In the genomic region with DNA sequence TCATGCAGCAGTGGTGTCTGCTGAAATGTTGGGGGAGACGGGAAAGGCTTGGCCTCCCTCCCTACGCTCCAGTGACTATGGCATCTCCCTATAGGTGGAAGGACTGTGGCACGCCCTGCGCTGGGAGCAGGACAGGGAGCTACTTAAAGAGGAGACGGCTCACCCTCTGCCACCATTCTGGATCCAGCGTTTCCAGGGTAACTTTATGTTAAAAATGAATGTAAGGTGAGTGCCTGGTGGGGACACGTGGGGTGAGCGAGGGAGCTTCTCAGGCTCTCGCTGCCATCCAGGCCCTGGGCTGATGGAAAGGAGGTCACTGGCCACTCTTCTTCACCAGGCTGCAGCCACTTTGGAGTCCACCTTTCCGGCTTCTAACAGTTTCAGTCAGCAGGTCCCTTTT, we compare ENCODE assay signal across 28 cellular contexts. TPM values are rescaled to one million over a fixed set of nuclear protein-coding genes. Genes with fewer than 3 reads are reported as not detected.
DNase-seq lines count a peak whose midpoint lies in the region; ATAC-seq and TF ChIP-seq lines count a peak whose summit lies in the region.
"Had no signal": no experiment of that assay in that cellular context is flagged by ENCODE, and none has a peak within 500 bp of the region (broad histone marks: within the 10 kb centered on the region; RNA-seq: fewer than 3 reads in every experiment).

No MANE protein-coding gene starts in this region.

- H4K8ac ChIP-seq in neuronal stem cell (ENCODE audit: low read depth, low read length) = peak overlapping the region; percentile 49

- no peak overlapping the region for H3K4ac ChIP-seq in neuronal stem cell (ENCODE audit: low read length)

- no peak overlapping the region for H2BK12ac ChIP-seq in neuronal stem cell (ENCODE audit: low read length)

- no peaks in the 10 kb centered on the region for H3K79me1 ChIP-seq in neuronal stem cell (ENCODE audit: low read depth, low read length)

- no peaks in the 10 kb centered on the region for H3K4me1 Mint-ChIP-seq in type B pancreatic cell (ENCODE audit: unreplicated experiment)
- H3K4me1 Mint-ChIP-seq in activated CD4-positive, alpha-beta memory T cell treated with anti-CD3 and anti-CD28 coated beads for 36 hours (ENCODE audit: low read depth) = no peaks in the 10 kb centered on the region
- H3K4me1 Mint-ChIP-seq: CD14-positive monocyte; CD4-positive, alpha-beta memory T cell; CD4-positive, CD25-positive, alpha-beta regulatory T cell; CD8-positive, alpha-beta memory T cell had no signal

- H3K4me3 ChIP-seq in neuronal stem cell (ENCODE audit: low read length in 2 of 2) (no peak overlapping the region), right cardiac atrium (ENCODE audit: low read length) (no peak overlapping the region), left lung (no peak overlapping the region)
- H3K4me3 ChIP-seq: BLaER1, GM12878 had no signal

- H2BK5ac ChIP-seq in neuronal stem cell (ENCODE audit: low read length) = no peak overlapping the region

- H2BK120ac ChIP-seq in neuronal stem cell (ENCODE audit: low read depth, low read length) = no peak overlapping the region

- H2BK15ac ChIP-seq in neuronal stem cell (ENCODE audit: low read length) = no peak overlapping the region

- no peak overlapping the region for H3K18ac ChIP-seq in neuronal stem cell (ENCODE audit: low read length)

- H3K9me3 ChIP-seq in neuronal stem cell (replicated peaks in 1 of 2; ENCODE audit: control insufficient read depth in 2 of 2, insufficient read depth in 1 of 2, low read depth in 1 of 2, low read length in 2 of 2) = peaks cover 0 to 1% of the 10 kb centered on the region in 2 donors
- H3K9me3 ChIP-seq in right cardiac atrium (ENCODE audit: control insufficient read depth, low read length) = no peaks in the 10 kb centered on the region
- H3K9me3 ChIP-seq in left lung = no peaks in the 10 kb centered on the region
- H3K9me3 ChIP-seq: BLaER1 had no signal

- H3K4me2 ChIP-seq in neuronal stem cell (ENCODE audit: insufficient read depth, low read length, poor library complexity, severe bottlenecking) = no peak overlapping the region
- H3K4me2 ChIP-seq: BLaER1 had no signal

- no peak overlapping the region for H4K91ac ChIP-seq in neuronal stem cell (ENCODE audit: low read depth, low read length, poor library complexity)

- H3K27ac Mint-ChIP-seq in type B pancreatic cell = no peak overlapping the region
- no peak overlapping the region for H3K27ac Mint-ChIP-seq in activated CD4-positive, alpha-beta memory T cell treated with anti-CD3 and anti-CD28 coated beads for 36 hours
- H3K27ac Mint-ChIP-seq: CD14-positive monocyte; CD4-positive, alpha-beta memory T cell; CD4-positive, CD25-positive, alpha-beta regulatory T cell; CD8-positive, alpha-beta memory T cell had no signal

- CTCF ChIA-PET in activated CD4-positive, alpha-beta memory T cell treated with anti-CD3 and anti-CD28 coated beads for 36 hours (lab: Charles Lee) = no interaction called here

- ATAC-seq in right cardiac atrium = no peak
- ATAC-seq in left lung = no peak
- ATAC-seq: GM12878 had no signal

- H3K27ac ChIP-seq in neuronal stem cell (replicated peaks; ENCODE audit: low read length) (no peak overlapping the region), right cardiac atrium (ENCODE audit: low read length) (no peak overlapping the region), left lung (no peak overlapping the region)
- H3K27ac ChIP-seq: BLaER1 had no signal

- no peaks in the 10 kb centered on the region for H3K36me3 Mint-ChIP-seq in type B pancreatic cell
- H3K36me3 Mint-ChIP-seq in activated CD4-positive, alpha-beta memory T cell treated with anti-CD3 and anti-CD28 coated beads for 36 hours = no peaks in the 10 kb centered on the region
- H3K36me3 Mint-ChIP-seq: CD14-positive monocyte; CD4-positive, alpha-beta memory T cell; CD4-positive, CD25-positive, alpha-beta regulatory T cell; CD8-positive, alpha-beta memory T cell had no signal

- POLR2A ChIA-PET in activated CD4-positive, alpha-beta memory T cell treated with anti-CD3 and anti-CD28 coated beads for 36 hours (lab: Charles Lee) = no interaction called here

- intact Hi-C loops in activated CD4-positive, alpha-beta memory T cell treated with anti-CD3 and anti-CD28 coated beads for 36 hours (cut with micrococcal nuclease) = no loop called here
- intact Hi-C loops in right cardiac atrium (cut with DNase I) = no loop called here
- intact Hi-C loops in left lung (cut with DNase I) = no loop called here

- no peaks in the 10 kb centered on the region for H3K36me3 ChIP-seq in neuronal stem cell (replicated peaks in 1 of 2; ENCODE audit: control insufficient read depth in 2 of 2, insufficient read depth in 2 of 2, low read length in 2 of 2)
- no peaks in the 10 kb centered on the region for H3K36me3 ChIP-seq in left lung
- H3K36me3 ChIP-seq: BE2C, BLaER1 had no signal

- H3K4me3 Mint-ChIP-seq in type B pancreatic cell = no peak overlapping the region
- no peak overlapping the region for H3K4me3 Mint-ChIP-seq in activated CD4-positive, alpha-beta memory T cell treated with anti-CD3 and anti-CD28 coated beads for 36 hours
- H3K4me3 Mint-ChIP-seq: CD14-positive monocyte; CD4-positive, CD25-positive, alpha-beta regulatory T cell; CD8-positive, alpha-beta memory T cell had no signal

- DNase-seq in mesenteric fat pad (ENCODE audit: low spot score) (peak; percentile 72), neuronal stem cell (ENCODE audit: low spot score) (no peak), type B pancreatic cell (ENCODE audit: extremely low spot score, unreplicated experiment) (peak; percentile 39), right cardiac atrium (no peak), left lung (no peak)
- no peak for DNase-seq in activated CD4-positive, alpha-beta memory T cell treated with anti-CD3 and anti-CD28 coated beads for 36 hours
- DNase-seq: 8988T; ACHN; BE2C; C1 segment of cervical spinal cord; CD4-positive, alpha-beta memory T cell; CD4-positive, CD25-positive, alpha-beta regulatory T cell; CD8-positive, alpha-beta memory T cell; COR-L47; DMS 273 treated with DMSO at 0.1 percent for 48 hours; DMS153; DMS53; DMS79; DND-41; EL; GDM1 had no signal

- no CpG with 5 or more reads among the region's 10 CpGs for WGBS in neuronal stem cell (ENCODE audit: extremely low coverage in 2 of 2, insufficient read length in 2 of 2, insufficient replicate concordance in 1 of 2), 2 donors
- 83% methylated on average over 10 of the region's 10 CpGs for WGBS in right cardiac atrium

- peaks cover 0 to 6% of the 10 kb centered on the region in 2 donors for H3K4me1 ChIP-seq in neuronal stem cell (ENCODE audit: control insufficient read depth in 2 of 2, insufficient read depth in 1 of 2, low read depth in 1 of 2, low read length in 2 of 2)
- H3K4me1 ChIP-seq in right cardiac atrium (ENCODE audit: control insufficient read depth, insufficient read depth, low read length) = no peaks in the 10 kb centered on the region
- H3K4me1 ChIP-seq in left lung = no peaks in the 10 kb centered on the region
- H3K4me1 ChIP-seq: BE2C, BLaER1 had no signal

- H2AFZ ChIP-seq in neuronal stem cell (ENCODE audit: low read length) = no peak overlapping the region

- no peaks in the 10 kb centered on the region for H3K27me3 Mint-ChIP-seq in type B pancreatic cell
- peaks cover 2% of the 10 kb centered on the region for H3K27me3 Mint-ChIP-seq in activated CD4-positive, alpha-beta memory T cell treated with anti-CD3 and anti-CD28 coated beads for 36 hours

- H3K27me3 ChIP-seq in neuronal stem cell (ENCODE audit: control insufficient read depth in 3 of 3, insufficient read depth in 3 of 3, low read depth in 1 of 3, low read length in 3 of 3) (peaks cover 0 to 13% (median 0%) of the 10 kb centered on the region in 3 experiments), right cardiac atrium (ENCODE audit: control insufficient read depth, insufficient read depth) (no peaks in the 10 kb centered on the region), left lung (peaks cover 0 to 33% of the 10 kb centered on the region in 2 donors)
- H3K27me3 ChIP-seq: BE2C, BLaER1 had no signal

- H3K9ac ChIP-seq in neuronal stem cell (ENCODE audit: low read depth, low read length, poor library complexity) = no peak overlapping the region
- H3K9ac ChIP-seq: BLaER1 had no signal

- no peak overlapping the region for H3K14ac ChIP-seq in neuronal stem cell (ENCODE audit: low read length)

- no peaks in the 10 kb centered on the region for H3K9me3 Mint-ChIP-seq in type B pancreatic cell
- no peaks in the 10 kb centered on the region for H3K9me3 Mint-ChIP-seq in activated CD4-positive, alpha-beta memory T cell treated with anti-CD3 and anti-CD28 coated beads for 36 hours
- H3K9me3 Mint-ChIP-seq: CD4-positive, alpha-beta memory T cell; CD4-positive, CD25-positive, alpha-beta regulatory T cell; CD8-positive, alpha-beta memory T cell had no signal

- no peak overlapping the region for H2AK5ac ChIP-seq in neuronal stem cell (ENCODE audit: low read depth, low read length)

- TF ChIP-seq CTCF in type B pancreatic cell (conservative IDR thresholded peaks at IDR 0.05) (no peak), left lung (IDR thresholded peaks at IDR 0.05) (no peak)

- no peak overlapping the region for H3K23ac ChIP-seq in neuronal stem cell (ENCODE audit: low read depth, low read length, poor library complexity)

RNA-seq across cellular contexts. Expression of gene PAEP, which starts 15.7 kb away (rescaled TPM):
- total RNA-seq in mesenteric fat pad (not detected), type B pancreatic cell (ENCODE audit: low replicate concordance) (not detected in 2 replicates), right cardiac atrium (not detected), left lung (not detected)
- polyA plus RNA-seq in neuronal stem cell (2013, experiment 1 of 2) = not detected
- polyA plus RNA-seq in neuronal stem cell (2013, experiment 2 of 2) = not detected
- total RNA-seq in activated CD4-positive, alpha-beta memory T cell treated with anti-CD3 and anti-CD28 coated beads for 36 hours = not detected
- not detected for polyA plus RNA-seq in right cardiac atrium
- total RNA-seq: A673; CD4-positive, alpha-beta memory T cell; CD4-positive, CD25-positive, alpha-beta regulatory T cell; CD8-positive, alpha-beta memory T cell; Daoy; G401; GM12878 had no signal
- polyA plus RNA-seq: AG04450; CD14-positive monocyte; CD4-positive, alpha-beta memory T cell; CD4-positive, CD25-positive, alpha-beta regulatory T cell; CD8-positive, alpha-beta memory T cell; GM12878 had no signal

RNA-seq across cellular contexts. Expression of gene OBP2A, which starts 31.3 kb away (rescaled TPM):
- not detected for total RNA-seq in mesenteric fat pad
- polyA plus RNA-seq in neuronal stem cell (2013, experiment 1 of 2) = not detected
- polyA plus RNA-seq in neuronal stem cell (2013, experiment 2 of 2) = not detected
- not detected in 2 replicates for total RNA-seq in type B pancreatic cell (ENCODE audit: low replicate concordance)
- total RNA-seq in activated CD4-positive, alpha-beta memory T cell treated with anti-CD3 and anti-CD28 coated beads for 36 hours = not detected
- total RNA-seq in right cardiac atrium = not detected
- polyA plus RNA-seq in right cardiac atrium = not detected
- total RNA-seq in left lung = not detected
- total RNA-seq: A673; CD4-positive, alpha-beta memory T cell; CD4-positive, CD25-positive, alpha-beta regulatory T cell; CD8-positive, alpha-beta memory T cell; Daoy; G401; GM12878 had no signal
- polyA plus RNA-seq: AG04450; CD14-positive monocyte; CD4-positive, alpha-beta memory T cell; CD4-positive, CD25-positive, alpha-beta regulatory T cell; CD8-positive, alpha-beta memory T cell; GM12878 had no signal

RNA-seq across cellular contexts. Expression of gene LCN1, which starts 56.0 kb away (rescaled TPM):
- total RNA-seq in mesenteric fat pad (2.3 TPM), type B pancreatic cell (ENCODE audit: low replicate concordance) (not detected in 2 replicates), right cardiac atrium (1 to 10 TPM in 1 of 4 donors, under 1 TPM in 1, not detected in 2; 0.42 to 4.0 TPM), left lung (not detected)
- polyA plus RNA-seq in neuronal stem cell (2013, experiment 1 of 2) = not detected
- not detected for polyA plus RNA-seq in neuronal stem cell (2013, experiment 2 of 2)
- total RNA-seq in activated CD4-positive, alpha-beta memory T cell treated with anti-CD3 and anti-CD28 coated beads for 36 hours = not detected
- polyA plus RNA-seq in right cardiac atrium = not detected
- total RNA-seq: A673; CD4-positive, alpha-beta memory T cell; CD4-positive, CD25-positive, alpha-beta regulatory T cell; CD8-positive, alpha-beta memory T cell; Daoy; G401; GM12878 had no signal
- polyA plus RNA-seq: AG04450; CD14-positive monocyte; CD4-positive, alpha-beta memory T cell; CD4-positive, CD25-positive, alpha-beta regulatory T cell; CD8-positive, alpha-beta memory T cell; GM12878 had no signal

Comparison
In these comparisons a context has a peak if more than half of its experiments do, and no peak if none do; other contexts are left out.
1. DNase-seq: peak in mesenteric fat pad (single experiment) and type B pancreatic cell (single experiment); none in neuronal stem cell (single experiment), activated CD4-positive, alpha-beta memory T cell treated with anti-CD3 and anti-CD28 coated beads for 36 hours (single experiment), right cardiac atrium (0 of 3) and left lung (0 of 2).